In genomic region chr19:5317321-5317720, GRCh38 we compare ENCODE assay signal across 31 cellular contexts. TPM values are rescaled to one million over a fixed set of nuclear protein-coding genes. Genes with fewer than 3 reads are reported as not detected.
"Had no signal": no experiment of that assay in that cellular context is flagged by ENCODE, and none has a peak within 500 bp of the region (broad histone marks: within the 10 kb centered on the region; RNA-seq: fewer than 3 reads in every experiment).

No MANE protein-coding gene starts in this region.

- H3K4me3 ChIP-seq: ascending aorta, cardiac muscle cell had no signal

- H3K4me1 ChIP-seq: ascending aorta had no signal

- FAIRE-seq: bronchial epithelial cell, TTC549 had no signal

- H3K36me3 ChIP-seq: ascending aorta, cardiac muscle cell had no signal

- DNase-seq: activated B cell treated with CpG ODN at 0.5 μM for 24 hours; activated CD4-positive, alpha-beta memory T cell treated with anti-CD3 and anti-CD28 coated beads, Interleukin-2, amount 10 ng/mL, durations not matched to agents 7 days and 5 days; activated CD4-positive, alpha-beta T cell treated with anti-CD3 and anti-CD28 coated beads for 4 hours; activated CD4-positive, alpha-beta T cell treated with anti-CD3 and anti-CD28 coated beads, Interleukin-2, amount 10 ng/mL, durations not matched to agents 24 days and 14 days; activated CD4-positive, alpha-beta T cell treated with anti-CD3 and anti-CD28 coated beads, Interleukin-2, amount 50 U/mL, for 1 hour; activated CD4-positive, alpha-beta T cell treated with anti-CD3 and anti-CD28 coated beads, Interleukin-2, amount 50 U/mL, for 4 hours; activated CD4-positive, CD25-positive, alpha-beta regulatory T cell treated with anti-CD3 and anti-CD28 coated beads, Interleukin-2, amount 50 U/mL, for 72 hours; activated CD8-positive, alpha-beta memory T cell treated with anti-CD3 and anti-CD28 coated beads for 24 hours; activated CD8-positive, alpha-beta memory T cell treated with anti-CD3 and anti-CD28 coated beads, Interleukin-2, amount 10 ng/mL, durations not matched to agents 7 days and 5 days; activated CD8-positive, alpha-beta memory T cell treated with anti-CD3 and anti-CD28 coated beads, Interleukin-2, amount 50 U/mL, for 48 hours; activated CD8-positive, alpha-beta T cell treated with anti-CD3 and anti-CD28 coated beads, Interleukin-2, amount 10 ng/mL, durations not matched to agents 7 days and 5 days; activated effector memory CD4-positive, alpha-beta T cell treated with Interleukin-2 at 50 U/mL for 16 hours; activated gamma-delta T cell; activated naive CD4-positive, alpha-beta T cell treated with anti-CD3 and anti-CD28 coated beads, Interleukin-2, amount 10 ng/mL, durations not matched to agents 7 days and 5 days; activated naive CD4-positive, alpha-beta T cell treated with Interleukin-2 at 50 U/mL for 16 hours; activated naive CD8-positive, alpha-beta T cell treated with anti-CD3 and anti-CD28 coated beads, Interleukin-2, amount 10 ng/mL, durations not matched to agents 7 days and 5 days; activated naive CD8-positive, alpha-beta T cell treated with anti-CD3 and anti-CD28 coated beads, Interleukin-2, amount 50 U/mL, for 24 hours; activated T-cell treated with anti-CD3 and anti-CD28 coated beads, Interleukin-2, amount 50 U/mL, for 24 hours; activated T-cell treated with anti-CD3 and anti-CD28 coated beads, Interleukin-2, amount 50 U/mL, for 48 hours; amygdala; anterior cingulate cortex; caudate nucleus; cerebellar nuclear complex; T-helper 1 cell; T-helper 2 cell; T-helper 9 cell had no signal

- H3K27ac ChIP-seq: ascending aorta, cardiac muscle cell, VCaP had no signal

- ATAC-seq: activated CD8-positive, alpha-beta memory T cell treated with anti-CD3 and anti-CD28 coated beads, Interleukin-2, amount 10 ng/mL, durations not matched to agents 7 days and 5 days; activated CD8-positive, alpha-beta T cell treated with anti-CD3 and anti-CD28 coated beads, Interleukin-2, amount 10 ng/mL, durations not matched to agents 7 days and 5 days; activated naive CD8-positive, alpha-beta T cell treated with anti-CD3 and anti-CD28 coated beads, Interleukin-2, amount 50 U/mL, for 24 hours had no signal

- H3K27me3 ChIP-seq: ascending aorta, cardiac muscle cell had no signal

- H3K9me3 ChIP-seq: ascending aorta had no signal

RNA-seq across cellular contexts. Expression of gene PTPRS, which starts 23.3 kb away (rescaled TPM):
- total RNA-seq: activated CD4-positive, alpha-beta memory T cell treated with anti-CD3 and anti-CD28 coated beads, Interleukin-2, amount 10 ng/mL, durations not matched to agents 7 days and 5 days had no signal
